In the genomic region with DNA sequence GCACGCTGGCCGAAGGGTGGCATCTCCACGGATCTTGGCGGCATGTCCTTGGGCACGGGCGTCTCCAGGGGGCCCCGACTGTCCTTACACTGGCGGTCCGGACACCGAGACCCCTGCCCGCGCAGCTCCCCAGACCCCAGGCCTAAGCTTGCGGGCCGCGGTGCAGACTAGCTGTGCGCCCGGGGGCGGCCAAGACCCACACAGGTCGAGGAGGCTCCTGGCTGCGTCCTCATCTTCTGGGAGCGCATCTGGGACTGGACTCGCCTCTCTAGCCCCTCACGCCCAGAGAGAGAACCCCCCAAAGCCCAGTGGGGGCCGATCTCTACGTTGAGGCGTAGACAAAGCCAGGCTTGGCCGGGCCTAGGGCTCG, we compare ENCODE assay signal across 10 cellular contexts. TPM values are rescaled to one million over a fixed set of nuclear protein-coding genes. Genes with fewer than 3 reads are reported as not detected.
DNase-seq lines count a peak whose midpoint lies in the region; ATAC-seq and TF ChIP-seq lines count a peak whose summit lies in the region.
"Had no signal": no experiment of that assay in that cellular context is flagged by ENCODE, and none has a peak within 500 bp of the region (broad histone marks: within the 10 kb centered on the region; RNA-seq: fewer than 3 reads in every experiment).

No MANE protein-coding gene starts in this region.

- no peaks in the 10 kb centered on the region for H3K9me3 Mint-ChIP-seq in activated CD8-positive, alpha-beta T cell treated with anti-CD3 and anti-CD28 coated beads, Interleukin-2, amount 10 ng/mL, durations not matched to agents 7 days and 5 days (ENCODE audit: insufficient read depth)
- H3K9me3 Mint-ChIP-seq: effector memory CD8-positive, alpha-beta T cell had no signal

- no peak for TF ChIP-seq CTCF in RWPE2 (IDR thresholded peaks at IDR 0.05; ENCODE audit: poor library complexity, severe bottlenecking)
- no peak for TF ChIP-seq CTCF in esophagus squamous epithelium (IDR thresholded peaks at IDR 0.05)
- no peak for TF ChIP-seq CTCF in tibial nerve (IDR thresholded peaks at IDR 0.05)

- H3K4me3 Mint-ChIP-seq in activated CD8-positive, alpha-beta T cell treated with anti-CD3 and anti-CD28 coated beads, Interleukin-2, amount 10 ng/mL, durations not matched to agents 7 days and 5 days: no peak overlapping the region
- H3K4me3 Mint-ChIP-seq: effector memory CD8-positive, alpha-beta T cell had no signal

- no CpG with 5 or more reads among the region's 28 CpGs for WGBS in esophagus squamous epithelium, 2 donors
- WGBS in tibial nerve, 2 donors: 0 to 5% methylated on average over 2 to 11 of the region's 28 CpGs

- H3K9me3 ChIP-seq in RWPE2 (ENCODE audit: severe bottlenecking) (no peaks in the 10 kb centered on the region), esophagus squamous epithelium (no peaks in the 10 kb centered on the region), mucosa of rectum (ENCODE audit: control insufficient read depth in 2 of 2, low read length in 2 of 2) (no peaks in the 10 kb centered on the region), tibial nerve (no peaks in the 10 kb centered on the region)
- H3K9me3 ChIP-seq: SJCRH30 had no signal

- peak overlapping the region; percentile 58 for H3K27ac ChIP-seq in RWPE2 (ENCODE audit: poor library complexity, severe bottlenecking)
- peak overlapping the region; percentile 74 to 95 (median 88) for H3K27ac ChIP-seq in esophagus squamous epithelium
- H3K27ac ChIP-seq in mucosa of rectum (ENCODE audit: low read depth in 2 of 2, low read length in 2 of 2): peak overlapping the region; percentile 65 to 68
- H3K27ac ChIP-seq in tibial nerve: peak overlapping the region; percentile 55 to 89 (median 78)
- H3K27ac ChIP-seq: SJCRH30 had no signal

- intact Hi-C loops in esophagus squamous epithelium (cut with DNase I): no loop called here

- H3K27ac Mint-ChIP-seq in activated CD8-positive, alpha-beta T cell treated with anti-CD3 and anti-CD28 coated beads, Interleukin-2, amount 10 ng/mL, durations not matched to agents 7 days and 5 days: no peak overlapping the region
- H3K27ac Mint-ChIP-seq: effector memory CD8-positive, alpha-beta T cell had no signal

- H3K4me1 ChIP-seq in RWPE2 (ENCODE audit: insufficient read depth, poor library complexity, severe bottlenecking) (peaks cover 10% of the 10 kb centered on the region), esophagus squamous epithelium (peaks cover 11 to 35% (median 12%) of the 10 kb centered on the region in 3 donors), mucosa of rectum (ENCODE audit: control insufficient read depth in 2 of 2, insufficient read depth in 2 of 2, low read length in 2 of 2) (no peaks in the 10 kb centered on the region), tibial nerve (peaks cover 0 to 39% (median 7%) of the 10 kb centered on the region in 4 donors)
- H3K4me1 ChIP-seq: SJCRH30 had no signal

- no peak; the same call in 2 of the 3 replicates for ATAC-seq in RWPE2 (ENCODE audit: low read depth)
- no peak for ATAC-seq in activated CD8-positive, alpha-beta T cell treated with anti-CD3 and anti-CD28 coated beads, Interleukin-2, amount 10 ng/mL, durations not matched to agents 7 days and 5 days
- ATAC-seq: effector memory CD8-positive, alpha-beta T cell had no signal

- peaks cover 25% of the 10 kb centered on the region for H3K36me3 ChIP-seq in RWPE2 (ENCODE audit: low read depth)
- H3K36me3 ChIP-seq in esophagus squamous epithelium: no peaks in the 10 kb centered on the region
- H3K36me3 ChIP-seq in mucosa of rectum (ENCODE audit: control insufficient read depth in 2 of 2, insufficient read depth in 2 of 2, low read length in 2 of 2): no peaks in the 10 kb centered on the region
- no peaks in the 10 kb centered on the region for H3K36me3 ChIP-seq in tibial nerve
- H3K36me3 ChIP-seq: SJCRH30 had no signal

- no peaks in the 10 kb centered on the region for H3K27me3 ChIP-seq in RWPE2 (ENCODE audit: insufficient read depth, poor library complexity, severe bottlenecking)
- peaks cover 0 to 93% (median 23%) of the 10 kb centered on the region in 4 donors for H3K27me3 ChIP-seq in esophagus squamous epithelium
- peaks cover 14 to 23% of the 10 kb centered on the region in 2 donors for H3K27me3 ChIP-seq in mucosa of rectum (ENCODE audit: control insufficient read depth in 2 of 2, insufficient read depth in 2 of 2, low read length in 2 of 2)
- H3K27me3 ChIP-seq in tibial nerve: peaks cover 0 to 63% of the 10 kb centered on the region in 2 donors
- H3K27me3 ChIP-seq: SJCRH30 had no signal

- H3K4me1 Mint-ChIP-seq in activated CD8-positive, alpha-beta T cell treated with anti-CD3 and anti-CD28 coated beads, Interleukin-2, amount 10 ng/mL, durations not matched to agents 7 days and 5 days (ENCODE audit: low read depth): no peaks in the 10 kb centered on the region

- H3K4me3 ChIP-seq in RWPE2 (ENCODE audit: severe bottlenecking) (peak overlapping the region; percentile 72), esophagus squamous epithelium (peak overlapping the region; percentile 41 to 81 (median 58)), mucosa of rectum (ENCODE audit: low read length in 2 of 2) (peak overlapping the region; percentile 26 to 46), tibial nerve (peak overlapping the region; percentile 41 to 61 (median 48))
- H3K4me3 ChIP-seq: SJCRH30 had no signal

- TF ChIP-seq EP300 in tibial nerve (IDR thresholded peaks at IDR 0.05): no peak

- TF ChIP-seq POLR2A in esophagus squamous epithelium (IDR thresholded peaks at IDR 0.05): no peak
- no peak for TF ChIP-seq POLR2A in tibial nerve (IDR thresholded peaks at IDR 0.05)

- no peaks in the 10 kb centered on the region for H3K36me3 Mint-ChIP-seq in activated CD8-positive, alpha-beta T cell treated with anti-CD3 and anti-CD28 coated beads, Interleukin-2, amount 10 ng/mL, durations not matched to agents 7 days and 5 days (ENCODE audit: low read depth)

- H3K9ac ChIP-seq in mucosa of rectum (ENCODE audit: low read depth in 1 of 2, low read length in 2 of 2): peak overlapping the region in 1 of 2 donors; percentile 54

- H3K27me3 Mint-ChIP-seq in activated CD8-positive, alpha-beta T cell treated with anti-CD3 and anti-CD28 coated beads, Interleukin-2, amount 10 ng/mL, durations not matched to agents 7 days and 5 days (ENCODE audit: low read depth): peaks cover 61% of the 10 kb centered on the region

- POLR2A ChIA-PET in activated CD8-positive, alpha-beta T cell treated with anti-CD3 and anti-CD28 coated beads, Interleukin-2, amount 10 ng/mL, durations not matched to agents 7 days and 5 days (lab: Charles Lee): no interaction called here

- DNase-seq in RWPE2 (ENCODE audit: low spot score): no peak
- no peak for DNase-seq in esophagus squamous epithelium (lab: John Stamatoyannopoulos, UW)
- no peak for DNase-seq in tibial nerve (ENCODE audit: low spot score in 2 of 2)
- no peak for DNase-seq in NCI-H82 (lab: John Stamatoyannopoulos, UW)
- no peak for DNase-seq in activated CD8-positive, alpha-beta T cell treated with anti-CD3 and anti-CD28 coated beads, Interleukin-2, amount 10 ng/mL, durations not matched to agents 7 days and 5 days
- no peak for DNase-seq in NCI-H2107 treated with DMSO at 0.1 percent for 48 hours (lab: John Stamatoyannopoulos, UW; ENCODE audit: unreplicated experiment)
- no peak for DNase-seq in kidney tubule cell (ENCODE audit: low spot score)
- DNase-seq: effector memory CD8-positive, alpha-beta T cell; SJCRH30 had no signal

- CTCF ChIA-PET in activated CD8-positive, alpha-beta T cell treated with anti-CD3 and anti-CD28 coated beads, Interleukin-2, amount 10 ng/mL, durations not matched to agents 7 days and 5 days (lab: Charles Lee): no interaction called here

RNA-seq across cellular contexts. Expression of gene TWIST2, which starts 0.5 kb away (rescaled TPM):
- total RNA-seq in esophagus squamous epithelium (10 to 100 TPM in 1 of 4 donors, 1 to 10 TPM in 3; 3.1 to 33.0 (median 4.9) TPM), tibial nerve (100 to 1,000 TPM in 3 of 4 donors, 10 to 100 TPM in 1; 72.5 to 140 (median 106) TPM)
- total RNA-seq in activated CD8-positive, alpha-beta T cell treated with anti-CD3 and anti-CD28 coated beads, Interleukin-2, amount 10 ng/mL, durations not matched to agents 7 days and 5 days: not detected
- total RNA-seq: SJCRH30 had no signal

Comparison
In these comparisons a context has a peak if more than half of its experiments do, and no peak if none do; other contexts are left out.
1. RNA of gene TWIST2, which starts 0.5 kb away (total RNA-seq): 72.5 to 140 TPM in tibial nerve and 3.1 to 33.0 TPM in esophagus squamous epithelium; not detected in activated CD8-positive, alpha-beta T cell treated with anti-CD3 and anti-CD28 coated beads, Interleukin-2, amount 10 ng/mL, durations not matched to agents 7 days and 5 days; every median in the first group is over 4 times any median in the second.
2. Peak in every context shown above with its lines, with median percentiles within 50 percentile points of each other: H3K27ac ChIP-seq and H3K4me3 ChIP-seq.